Comparison of ENCODE assay signal across 21 cellular contexts in genomic region chr1:36612121-36612520, GRCh38.
DNase-seq lines count a peak whose midpoint lies in the region; ATAC-seq and TF ChIP-seq lines count a peak whose summit lies in the region.
"Had no signal": no experiment of that assay in that cellular context is flagged by ENCODE, and none has a peak within 500 bp of the region (broad histone marks: within the 10 kb centered on the region; RNA-seq: fewer than 3 reads in every experiment).

No MANE protein-coding gene starts in this region.

- H3K4me1 ChIP-seq in Caco-2 (no peaks in the 10 kb centered on the region), hepatocyte (ENCODE audit: insufficient read depth) (no peaks in the 10 kb centered on the region), neural progenitor cell (no peaks in the 10 kb centered on the region), vagina (no peaks in the 10 kb centered on the region)
- H3K4me1 ChIP-seq: BE2C had no signal

- H3K9me3 ChIP-seq in Caco-2 (no peaks in the 10 kb centered on the region), hepatocyte (ENCODE audit: low read depth) (no peaks in the 10 kb centered on the region), neural progenitor cell (ENCODE audit: low read depth) (no peaks in the 10 kb centered on the region), vagina (no peaks in the 10 kb centered on the region)
- H3K9me3 ChIP-seq: BE2C; BLaER1 treated with 17β-estradiol and CSF1 and Interleukin-3, amounts not matched to agents 10 nM and 100 nM had no signal

- no peaks in the 10 kb centered on the region for H3F3A ChIP-seq in neural progenitor cell (ENCODE audit: low read depth)

- H3K4me2 ChIP-seq in hepatocyte = no peak overlapping the region
- H3K4me2 ChIP-seq in neural progenitor cell = no peak overlapping the region
- H3K4me2 ChIP-seq: BLaER1 treated with 17β-estradiol and CSF1 and Interleukin-3, amounts not matched to agents 10 nM and 100 nM had no signal

- H3K4me1 Mint-ChIP-seq in Caco-2 (ENCODE audit: low read depth, unreplicated experiment) (no peaks in the 10 kb centered on the region), WTC11 (no peaks in the 10 kb centered on the region), neural progenitor cell (no peaks in the 10 kb centered on the region)
- H3K4me1 Mint-ChIP-seq: CD14-positive monocyte had no signal

- TF ChIP-seq POLR2A in vagina (IDR thresholded peaks at IDR 0.05) = no peak

- no peak overlapping the region for H2AFZ ChIP-seq in hepatocyte
- peak overlapping the region; percentile 57 for H2AFZ ChIP-seq in neural progenitor cell (replicated peaks)

- H3K27ac Mint-ChIP-seq in Caco-2 (ENCODE audit: unreplicated experiment) (no peak overlapping the region), WTC11 (no peak overlapping the region), neural progenitor cell (no peak overlapping the region)
- H3K27ac Mint-ChIP-seq: CD14-positive monocyte; CD4-positive, alpha-beta T cell; CD8-positive, alpha-beta memory T cell had no signal

- WGBS in hepatocyte (ENCODE audit: low lambda C conversion rate, missing lambda C conversion rate) = 73% methylated on average over 10 of the region's 10 CpGs

- H3K36me3 ChIP-seq in Caco-2 (ENCODE audit: control insufficient read depth, insufficient read depth, low read length) (no peaks in the 10 kb centered on the region), hepatocyte (replicated peaks; ENCODE audit: insufficient read depth, low read depth) (no peaks in the 10 kb centered on the region), neural progenitor cell (no peaks in the 10 kb centered on the region), vagina (no peaks in the 10 kb centered on the region)
- H3K36me3 ChIP-seq: BE2C; BLaER1 treated with 17β-estradiol and CSF1 and Interleukin-3, amounts not matched to agents 10 nM and 100 nM had no signal

- no peaks in the 10 kb centered on the region for H3K27me3 ChIP-seq in Caco-2 (replicated peaks; ENCODE audit: control insufficient read depth, insufficient read depth, low read length)
- H3K27me3 ChIP-seq in hepatocyte = no peaks in the 10 kb centered on the region
- H3K27me3 ChIP-seq in neural progenitor cell = no peaks in the 10 kb centered on the region
- H3K27me3 ChIP-seq in vagina = no peaks in the 10 kb centered on the region
- H3K27me3 ChIP-seq: BE2C; BLaER1 treated with 17β-estradiol and CSF1 and Interleukin-3, amounts not matched to agents 10 nM and 100 nM had no signal

- H4K20me1 ChIP-seq in hepatocyte (ENCODE audit: insufficient read depth, poor library complexity, severe bottlenecking) = no peaks in the 10 kb centered on the region
- H4K20me1 ChIP-seq in neural progenitor cell (ENCODE audit: low read depth) = no peaks in the 10 kb centered on the region
- H4K20me1 ChIP-seq: BLaER1 treated with 17β-estradiol and CSF1 and Interleukin-3, amounts not matched to agents 10 nM and 100 nM had no signal

- H3K9me3 Mint-ChIP-seq in Caco-2 (ENCODE audit: unreplicated experiment) (no peaks in the 10 kb centered on the region), WTC11 (no peaks in the 10 kb centered on the region), neural progenitor cell (no peaks in the 10 kb centered on the region)
- H3K9me3 Mint-ChIP-seq: CD14-positive monocyte; CD4-positive, alpha-beta T cell; CD8-positive, alpha-beta memory T cell had no signal

- H3K9me2 ChIP-seq in hepatocyte (replicated peaks; ENCODE audit: insufficient read depth) = no peaks in the 10 kb centered on the region

- H3K79me2 ChIP-seq in hepatocyte = no peaks in the 10 kb centered on the region
- H3K79me2 ChIP-seq in neural progenitor cell (ENCODE audit: low read depth) = no peaks in the 10 kb centered on the region

- H3K27me3 Mint-ChIP-seq in Caco-2 (ENCODE audit: insufficient read depth, unreplicated experiment) = no peaks in the 10 kb centered on the region
- no peaks in the 10 kb centered on the region for H3K27me3 Mint-ChIP-seq in WTC11 (ENCODE audit: low read depth)
- peaks cover 2% of the 10 kb centered on the region for H3K27me3 Mint-ChIP-seq in neural progenitor cell (ENCODE audit: insufficient read depth, low read depth)

- H3K4me3 Mint-ChIP-seq in Caco-2 (ENCODE audit: unreplicated experiment) = no peak overlapping the region
- H3K4me3 Mint-ChIP-seq in WTC11 = no peak overlapping the region
- H3K4me3 Mint-ChIP-seq in neural progenitor cell = no peak overlapping the region
- H3K4me3 Mint-ChIP-seq: CD14-positive monocyte; CD4-positive, alpha-beta T cell; CD8-positive, alpha-beta memory T cell had no signal

- ATAC-seq in WTC11 = no peak

- no peak overlapping the region for H3K27ac ChIP-seq in hepatocyte
- no peak overlapping the region for H3K27ac ChIP-seq in neural progenitor cell
- H3K27ac ChIP-seq in vagina = no peak overlapping the region
- H3K27ac ChIP-seq: 22Rv1; BLaER1 treated with 17β-estradiol and CSF1 and Interleukin-3, amounts not matched to agents 10 nM and 100 nM had no signal

- no peak overlapping the region for H3K9ac ChIP-seq in neural progenitor cell
- H3K9ac ChIP-seq: BLaER1 treated with 17β-estradiol and CSF1 and Interleukin-3, amounts not matched to agents 10 nM and 100 nM had no signal

- intact Hi-C loops in Caco-2 (cut with micrococcal nuclease; ENCODE audit: unreplicated experiment) = no loop called here
- intact Hi-C loops in vagina (cut with DNase I) = no loop called here

- POLR2A ChIA-PET in Caco-2 (lab: Charles Lee) (no interaction called here), WTC11 (lab: Charles Lee) (no interaction called here)

- H3K36me3 Mint-ChIP-seq in Caco-2 (ENCODE audit: insufficient read depth, unreplicated experiment) = no peaks in the 10 kb centered on the region
- H3K36me3 Mint-ChIP-seq in WTC11 = no peaks in the 10 kb centered on the region
- no peaks in the 10 kb centered on the region for H3K36me3 Mint-ChIP-seq in neural progenitor cell
- H3K36me3 Mint-ChIP-seq: CD14-positive monocyte; CD8-positive, alpha-beta memory T cell had no signal

- BruUV-seq in Caco-2 (replicated peaks; lab: Mats Ljungman, UMichigan) = no TSS peak

- TF ChIP-seq CTCF in Caco-2 (IDR thresholded peaks at IDR 0.05; ENCODE audit: insufficient read depth in 1 of 2, low read depth in 1 of 2, low read length in 1 of 2, severe bottlenecking in 1 of 2, unreplicated experiment in 1 of 2) (no peak), WTC11 (IDR thresholded peaks at IDR 0.05) (no peak), hepatocyte (IDR thresholded peaks at IDR 0.05; ENCODE audit: poor library complexity) (no peak), neural progenitor cell (IDR thresholded peaks at IDR 0.05) (no peak), vagina (IDR thresholded peaks at IDR 0.05) (no peak)

- peak; percentile 23 to 51 for DNase-seq in Caco-2
- DNase-seq in WTC11 (ENCODE audit: low spot score) = peak; percentile 3
- peak; percentile 34 for DNase-seq in hepatocyte (ENCODE audit: low spot score)
- no peak for DNase-seq in neural progenitor cell (ENCODE audit: low spot score)
- no peak for DNase-seq in iPS-NIHi7 (ENCODE audit: extremely low spot score)
- DNase-seq in foreskin melanocyte = no peak
- no peak for DNase-seq in vagina (ENCODE audit: extremely low spot score in 2 of 2)
- no peak for DNase-seq in SW480 (ENCODE audit: low spot score)
- DNase-seq: AML-193; BE2C; Calu3; CD4-positive, alpha-beta T cell; CD8-positive, alpha-beta memory T cell; DMS53; DMS79 treated with DMSO at 0.1 percent for 48 hours; GF-D8; GOT3; HCEC 1CT had no signal

- CTCF ChIA-PET in Caco-2 (lab: Charles Lee) (no interaction called here), WTC11 (lab: Charles Lee) (interaction anchor here (0.8 to 1.0 kb wide), 3 partner anchors 12 to 370 kb away, joined by 3 to 5 read pairs (median 3); no protein-coding TSS in a partner anchor)

- H3K4me3 ChIP-seq in Caco-2 (ENCODE audit: low read depth, low read length) (no peak overlapping the region), hepatocyte (no peak overlapping the region), neural progenitor cell (no peak overlapping the region), vagina (no peak overlapping the region)
- H3K4me3 ChIP-seq: BLaER1 treated with 17β-estradiol and CSF1 and Interleukin-3, amounts not matched to agents 10 nM and 100 nM had no signal

TF ChIP-seq in WTC11, 78 proteins besides CTCF, POLR2A, EP300 and RAD21 (continues in another document):
- TF ChIP-seq FOXP1 (CRISPR knock-in tag; IDR thresholded peaks at IDR 0.05; ENCODE audit: borderline replicate concordance) (no peak), ZSCAN18 (CRISPR knock-in tag; IDR thresholded peaks at IDR 0.05) (no peak), GTF2I (CRISPR knock-in tag; conservative IDR thresholded peaks at IDR 0.05) (no peak), PREB (CRISPR knock-in tag; IDR thresholded peaks at IDR 0.05; ENCODE audit: borderline replicate concordance) (no peak), NFE2L1 (CRISPR knock-in tag; IDR thresholded peaks at IDR 0.05) (no peak), ZNF317 (CRISPR knock-in tag; IDR thresholded peaks at IDR 0.05; ENCODE audit: borderline replicate concordance, low read depth) (no peak)

Comparison
In these comparisons a context has a peak if more than half of its experiments do, and no peak if none do; other contexts are left out.
1. DNase-seq: peak in Caco-2 (2 of 2), WTC11 (single experiment) and hepatocyte (single experiment); none in neural progenitor cell (single experiment), iPS-NIHi7 (single experiment), foreskin melanocyte (single experiment), vagina (0 of 2) and SW480 (single experiment).